1 cellular context compared by ENCODE assay signal in genomic region chr6:3811191-3811590, GRCh38.
TF ChIP-seq lines count a peak whose summit lies in the region.

No MANE protein-coding gene starts in this region.

TF ChIP-seq in A549, 52 proteins besides CTCF, POLR2A, EP300 and RAD21 (continued from another document):
- TF ChIP-seq BCL3 (IDR thresholded peaks at IDR 0.05): no peak
- no peak for TF ChIP-seq HOXA7 (CRISPR knock-in tag; IDR thresholded peaks at IDR 0.05)
- TF ChIP-seq BHLHE40 (IDR thresholded peaks at IDR 0.05; ENCODE audit: low read depth, low read length): no peak
- TF ChIP-seq MAFK (IDR thresholded peaks at IDR 0.05; ENCODE audit: partially characterized antibody): no peak
- TF ChIP-seq KDM1A (IDR thresholded peaks at IDR 0.05; ENCODE audit: low read depth): no peak
- no peak for TF ChIP-seq MAX (IDR thresholded peaks at IDR 0.05)
- no peak for TF ChIP-seq FOSB (CRISPR knock-in tag; IDR thresholded peaks at IDR 0.05)
- TF ChIP-seq MAZ (IDR thresholded peaks at IDR 0.05; ENCODE audit: borderline replicate concordance, low read depth, low read length): no peak
- no peak for TF ChIP-seq EHF (CRISPR knock-in tag; IDR thresholded peaks at IDR 0.05)
- TF ChIP-seq PBX3 (IDR thresholded peaks at IDR 0.05): no peak
- TF ChIP-seq, protein P1, sequence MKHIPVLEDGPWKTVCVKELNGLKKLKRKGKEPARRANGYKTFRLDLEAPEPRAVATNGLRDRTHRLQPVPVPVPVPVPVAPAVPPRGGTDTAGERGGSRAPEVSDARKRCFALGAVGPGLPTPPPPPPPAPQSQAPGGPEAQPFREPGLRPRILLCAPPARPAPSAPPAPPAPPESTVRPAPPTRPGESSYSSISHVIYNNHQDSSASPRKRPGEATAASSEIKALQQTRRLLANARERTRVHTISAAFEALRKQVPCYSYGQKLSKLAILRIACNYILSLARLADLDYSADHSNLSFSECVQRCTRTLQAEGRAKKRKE (CRISPR knock-in tag; IDR thresholded peaks at IDR 0.05; ENCODE audit: low read depth): no peak
- TF ChIP-seq E2F6 (IDR thresholded peaks at IDR 0.05; ENCODE audit: borderline replicate concordance, low read depth): no peak
- TF ChIP-seq TFCP2L1 (CRISPR knock-in tag; IDR thresholded peaks at IDR 0.05): no peak
- no peak for TF ChIP-seq CEBPB (IDR thresholded peaks at IDR 0.05)
- TF ChIP-seq HMGXB4 (CRISPR knock-in tag; IDR thresholded peaks at IDR 0.05; ENCODE audit: borderline replicate concordance): no peak
- no peak for TF ChIP-seq MYC (IDR thresholded peaks at IDR 0.05; ENCODE audit: borderline replicate concordance, low read length)
- no peak for TF ChIP-seq POLR2AphosphoS2 (conservative IDR thresholded peaks at IDR 0.05; ENCODE audit: low read length)
- no peak for TF ChIP-seq CHD4 (IDR thresholded peaks at IDR 0.05; ENCODE audit: borderline replicate concordance)
- no peak for TF ChIP-seq TP53 (CRISPR knock-in tag; IDR thresholded peaks at IDR 0.05)
